1 cellular context compared by ENCODE assay signal in genomic region chr21:44361903-44362302, GRCh38. TPM values are rescaled to one million over a fixed set of nuclear protein-coding genes. Genes with fewer than 3 reads are reported as not detected.
"Had no signal": no experiment of that assay in that cellular context is flagged by ENCODE, and none has a peak within 500 bp of the region (broad histone marks: within the 10 kb centered on the region; RNA-seq: fewer than 3 reads in every experiment).

No MANE protein-coding gene starts in this region.

RNA-seq across cellular contexts. Expression of gene TRPM2, which starts 8.5 kb away (rescaled TPM):
- polyA plus RNA-seq: GM23248 had no signal
